18 cellular contexts compared by ENCODE assay signal in genomic region chr16:23998771-23999170, GRCh38.
DNase-seq lines count a peak whose midpoint lies in the region; ATAC-seq and TF ChIP-seq lines count a peak whose summit lies in the region.
"Had no signal": no experiment of that assay in that cellular context is flagged by ENCODE, and none has a peak within 500 bp of the region (broad histone marks: within the 10 kb centered on the region; RNA-seq: fewer than 3 reads in every experiment).

No MANE protein-coding gene starts in this region.

- CTCF ChIA-PET in activated CD8-positive, alpha-beta T cell treated with anti-CD3 and anti-CD28 coated beads, Interleukin-2, amount 10 ng/mL, durations not matched to agents 7 days and 5 days (lab: Charles Lee): interaction anchor here (1.9 to 3.9 kb wide), 2 partner anchors 11 to 122 kb away, joined by 6 to 20 read pairs; no protein-coding TSS in a partner anchor

- H3K4me3 Mint-ChIP-seq in natural killer cell treated with Interleukin-12 subunit alpha and Interleukin-12 subunit beta and Interleukin-15 and Interleukin-18, amount 100 ng/mL, for 72 hours: peak overlapping the region; percentile 17
- H3K4me3 Mint-ChIP-seq in natural killer cell (no peak overlapping the region), memory B cell (no peak overlapping the region)
- no peak overlapping the region for H3K4me3 Mint-ChIP-seq in activated CD8-positive, alpha-beta T cell treated with anti-CD3 and anti-CD28 coated beads, Interleukin-2, amount 10 ng/mL, durations not matched to agents 7 days and 5 days

- no peaks in the 10 kb centered on the region for H3K27me3 Mint-ChIP-seq in natural killer cell treated with Interleukin-12 subunit alpha and Interleukin-12 subunit beta and Interleukin-15 and Interleukin-18, amount 100 ng/mL, for 72 hours
- H3K27me3 Mint-ChIP-seq in natural killer cell (ENCODE audit: low read depth in 2 of 2) (no peaks in the 10 kb centered on the region), memory B cell (no peaks in the 10 kb centered on the region)
- no peaks in the 10 kb centered on the region for H3K27me3 Mint-ChIP-seq in activated CD8-positive, alpha-beta T cell treated with anti-CD3 and anti-CD28 coated beads, Interleukin-2, amount 10 ng/mL, durations not matched to agents 7 days and 5 days (ENCODE audit: low read depth)

- TF ChIP-seq CTCF in natural killer cell (IDR thresholded peaks at IDR 0.05): no peak
- no peak for TF ChIP-seq CTCF in GM10266 (IDR thresholded peaks at IDR 0.05; ENCODE audit: control insufficient read depth, insufficient read depth, low read depth, missing control alignments)

- POLR2A ChIA-PET in activated CD8-positive, alpha-beta T cell treated with anti-CD3 and anti-CD28 coated beads, Interleukin-2, amount 10 ng/mL, durations not matched to agents 7 days and 5 days (lab: Charles Lee): no interaction called here

- H3K9me3 Mint-ChIP-seq in natural killer cell treated with Interleukin-12 subunit alpha and Interleukin-12 subunit beta and Interleukin-15 and Interleukin-18, amount 100 ng/mL, for 72 hours: no peaks in the 10 kb centered on the region
- H3K9me3 Mint-ChIP-seq in natural killer cell (no peaks in the 10 kb centered on the region), memory B cell (no peaks in the 10 kb centered on the region)
- no peaks in the 10 kb centered on the region for H3K9me3 Mint-ChIP-seq in activated CD8-positive, alpha-beta T cell treated with anti-CD3 and anti-CD28 coated beads, Interleukin-2, amount 10 ng/mL, durations not matched to agents 7 days and 5 days (ENCODE audit: insufficient read depth)

- peaks cover 4% of the 10 kb centered on the region for H3K36me3 Mint-ChIP-seq in natural killer cell treated with Interleukin-12 subunit alpha and Interleukin-12 subunit beta and Interleukin-15 and Interleukin-18, amount 100 ng/mL, for 72 hours
- no peaks in the 10 kb centered on the region for H3K36me3 Mint-ChIP-seq in natural killer cell
- H3K36me3 Mint-ChIP-seq in activated CD8-positive, alpha-beta T cell treated with anti-CD3 and anti-CD28 coated beads, Interleukin-2, amount 10 ng/mL, durations not matched to agents 7 days and 5 days (ENCODE audit: low read depth): peaks cover 32% of the 10 kb centered on the region
- H3K36me3 Mint-ChIP-seq in memory B cell: peaks cover 38% of the 10 kb centered on the region

- H3K27ac Mint-ChIP-seq in natural killer cell treated with Interleukin-12 subunit alpha and Interleukin-12 subunit beta and Interleukin-15 and Interleukin-18, amount 100 ng/mL, for 72 hours: peak overlapping the region in 1 of 2 donors; percentile 43
- H3K27ac Mint-ChIP-seq in natural killer cell: no peak overlapping the region
- H3K27ac Mint-ChIP-seq in activated CD8-positive, alpha-beta T cell treated with anti-CD3 and anti-CD28 coated beads, Interleukin-2, amount 10 ng/mL, durations not matched to agents 7 days and 5 days: peak overlapping the region; percentile 13
- H3K27ac Mint-ChIP-seq in memory B cell: peak overlapping the region; percentile 85

- intact Hi-C loops in natural killer cell (cut with micrococcal nuclease): no loop called here

- H3K4me1 Mint-ChIP-seq in natural killer cell treated with Interleukin-12 subunit alpha and Interleukin-12 subunit beta and Interleukin-15 and Interleukin-18, amount 100 ng/mL, for 72 hours (ENCODE audit: low read depth in 2 of 2): peaks cover 14 to 36% of the 10 kb centered on the region in 2 donors
- H3K4me1 Mint-ChIP-seq in natural killer cell: peaks cover 41 to 59% of the 10 kb centered on the region in 2 donors
- peaks cover 13% of the 10 kb centered on the region for H3K4me1 Mint-ChIP-seq in activated CD8-positive, alpha-beta T cell treated with anti-CD3 and anti-CD28 coated beads, Interleukin-2, amount 10 ng/mL, durations not matched to agents 7 days and 5 days (ENCODE audit: low read depth)
- peaks cover 59% of the 10 kb centered on the region for H3K4me1 Mint-ChIP-seq in memory B cell

- no peak for ATAC-seq in natural killer cell treated with Interleukin-12 subunit alpha and Interleukin-12 subunit beta and Interleukin-15 and Interleukin-18, amount 100 ng/mL, for 72 hours
- ATAC-seq in natural killer cell (no peak), memory B cell (ENCODE audit: low read depth) (no peak), GM21576 (IDR thresholded peaks at IDR 0.05; ENCODE audit: unreplicated experiment) (no peak)
- no peak for ATAC-seq in activated CD8-positive, alpha-beta T cell treated with anti-CD3 and anti-CD28 coated beads, Interleukin-2, amount 10 ng/mL, durations not matched to agents 7 days and 5 days
- no peak for ATAC-seq in activated CD4-positive, CD25-positive, alpha-beta regulatory T cell treated with anti-CD3 and anti-CD28 coated beads, Interleukin-2, amount 50 U/mL, for 24 hours
- ATAC-seq: A549, PC-3 had no signal

- no peak for DNase-seq in natural killer cell treated with Interleukin-12 subunit alpha and Interleukin-12 subunit beta and Interleukin-15 and Interleukin-18, amount 100 ng/mL, for 72 hours (ENCODE audit: low spot score)
- no peak for DNase-seq in natural killer cell
- no peak for DNase-seq in activated CD8-positive, alpha-beta T cell treated with anti-CD3 and anti-CD28 coated beads, Interleukin-2, amount 10 ng/mL, durations not matched to agents 7 days and 5 days
- no peak for DNase-seq in memory B cell (ENCODE audit: low spot score in 2 of 2)
- no peak for DNase-seq in GM10266 (ENCODE audit: extremely low spot score)
- DNase-seq: BE2C, DMS79, Kasumi-1, NCI-H1694 treated with DMSO at 0.1 percent for 48 hours, NCI-H2081 treated with DMSO at 0.1 percent for 48 hours, NCI-H2171 treated with DMSO at 0.1 percent for 48 hours, NCI-H446, NCI-H526, PC-3, Right ventricle myocardium superior had no signal

Comparison
In these comparisons a context has a peak if more than half of its experiments do, and no peak if none do; other contexts are left out.
1. H3K27ac Mint-ChIP-seq: peak in activated CD8-positive, alpha-beta T cell treated with anti-CD3 and anti-CD28 coated beads, Interleukin-2, amount 10 ng/mL, durations not matched to agents 7 days and 5 days (single experiment) and memory B cell (single experiment); none in natural killer cell (0 of 2).